ENCODE assay signal across 7 cellular contexts in genomic region chr19:1248454-1249297, GRCh38. TPM values are rescaled to one million over a fixed set of nuclear protein-coding genes. Genes with fewer than 3 reads are reported as not detected.
A peak's percentile ranks its signal among the peaks of the same experiment; 100 is the strongest.
DNase-seq lines count a peak whose midpoint lies in the region; ATAC-seq, FAIRE-seq and TF ChIP-seq lines count a peak whose summit lies in the region.

Gene MIDN, plus strand, starts transcription at chr19:1248583. Its CDS starts 1,714 bp downstream, at chr19:1250297.

- H3K9me3 Mint-ChIP-seq in activated B cell treated with CpG ODN at 0.5 μM for 24 hours, result no peaks in the 10 kb centered on the region

- peak; percentile 87 for TF ChIP-seq POLR2A in GM12891 (IDR thresholded peaks at IDR 0.05; ENCODE audit: low read depth, low read length)

- DNase-seq in GM12891 (ENCODE audit: insufficient read length, low spot score), result no peak
- peak; percentile 65 for DNase-seq in HEK293T (ENCODE audit: extremely low spot score)
- peak; percentile 68 for DNase-seq in NCI-H1092 (lab: John Stamatoyannopoulos, UW)
- peak; percentile 91 for DNase-seq in activated B cell treated with CpG ODN at 0.5 μM for 24 hours
- DNase-seq in cerebellum (ENCODE audit: low spot score), result peak; percentile 83
- DNase-seq in kidney glomerular epithelial cell (lab: John Stamatoyannopoulos, UW), result peak; percentile 76
- DNase-seq in stimulated activated CD4-positive, alpha-beta T cell treated with anti-CD3 and anti-CD28 coated beads, Interleukin-1b, Interleukin-23, amount 100 ng/mL, for 4 hours (ENCODE audit: low read depth in 2 of 2), result peak; percentile 75 to 80

- peak; percentile 12 for ATAC-seq in activated B cell treated with CpG ODN at 0.5 μM for 24 hours (ENCODE audit: low read depth)

- no peaks in the 10 kb centered on the region for H3K27me3 Mint-ChIP-seq in activated B cell treated with CpG ODN at 0.5 μM for 24 hours

- CTCF ChIA-PET in HEK293T (lab: Yijun Ruan, JAX), result interaction anchor here (1.0 kb wide), 1 partner anchor 18 kb away, joined by 5 read pairs; no protein-coding TSS in a partner anchor
- CTCF ChIA-PET in activated B cell treated with CpG ODN at 0.5 μM for 24 hours (lab: Charles Lee), result interaction anchor here (1.0 kb wide), 1 partner anchor 18 kb away, joined by 8 read pairs; no protein-coding TSS in a partner anchor

- POLR2A ChIA-PET in HEK293T (lab: Yijun Ruan, JAX) (interaction anchor here (0.6 to 1.0 kb wide), 3 partner anchors 15 to 21 kb away, joined by 3 to 23 read pairs (median 3); partner anchors contain the start of gene CIRBP), activated B cell treated with CpG ODN at 0.5 μM for 24 hours (lab: Charles Lee) (interaction anchor here (0.7 to 2.4 kb wide), 7 partner anchors 11 to 27 kb away, joined by 4 to 37 read pairs (median 4); partner anchors contain the start of genes CIRBP and FAM174C)

- H3K36me3 Mint-ChIP-seq in activated B cell treated with CpG ODN at 0.5 μM for 24 hours (ENCODE audit: low read depth), result peaks cover 12% of the 10 kb centered on the region

- peak; percentile 82 for FAIRE-seq in GM12891 (lab: Jason Lieb, UNC)

- TF ChIP-seq CTCF in activated B cell treated with CpG ODN at 0.5 μM for 24 hours (IDR thresholded peaks at IDR 0.05), result peak; percentile 33

- peak within 1 kb of the TSS; percentile 88 for H3K27ac Mint-ChIP-seq in activated B cell treated with CpG ODN at 0.5 μM for 24 hours

- intact Hi-C loops in activated B cell treated with CpG ODN at 0.5 μM for 24 hours (cut with micrococcal nuclease), result loop anchor here (1.0 to 10.0 kb wide), 5 partner anchors 12 to 584 kb away; partner anchors contain the start of genes DAZAP1 and RNF126

- H3K4me3 Mint-ChIP-seq in activated B cell treated with CpG ODN at 0.5 μM for 24 hours, result peak within 1 kb of the TSS; percentile 85

- H3K4me1 Mint-ChIP-seq in activated B cell treated with CpG ODN at 0.5 μM for 24 hours, result peaks cover 28% of the 10 kb centered on the region

TF ChIP-seq in GM12891, 5 proteins besides CTCF, POLR2A, EP300 and RAD21:
- TF ChIP-seq PAX5 (IDR thresholded peaks at IDR 0.05; ENCODE audit: insufficient read depth, low read length, severe bottlenecking) (peak; percentile 43), SPI1 (IDR thresholded peaks at IDR 0.05; ENCODE audit: low read depth, low read length) (no peak), TAF1 (IDR thresholded peaks at IDR 0.05; ENCODE audit: low read depth, low read length) (no peak), POU2F2 (IDR thresholded peaks at IDR 0.05; ENCODE audit: low read depth, low read length) (no peak), POLR2AphosphoS5 (IDR thresholded peaks at IDR 0.05; ENCODE audit: low read depth, low read length) (peak; percentile 82)

TF ChIP-seq in HEK293T, 16 proteins besides CTCF, POLR2A, EP300 and RAD21:
- TF ChIP-seq NFRKB (IDR thresholded peaks at IDR 0.05) (no peak), FOXM1 (IDR thresholded peaks at IDR 0.05; ENCODE audit: borderline replicate concordance) (peak; percentile 68)

RNA-seq across cellular contexts. Expression of gene MIDN, which starts in this region (rescaled TPM):
- polyA plus RNA-seq in GM12891 (2012; ENCODE audit: low read depth, missing spikeins), result 16.2 TPM
- 64.5 and 68.4 TPM in 2 replicates for total RNA-seq in activated B cell treated with CpG ODN at 0.5 μM for 24 hours
- total RNA-seq in cerebellum, result 13.6 TPM
